Comparison of ENCODE assay signal across 9 cellular contexts in genomic region chr6:62150048-62150663, GRCh38.
A peak's percentile ranks its signal among the peaks of the same experiment; 100 is the strongest.
DNase-seq lines count a peak whose midpoint lies in the region; ATAC-seq and TF ChIP-seq lines count a peak whose summit lies in the region.
"Had no signal": no experiment of that assay in that cellular context is flagged by ENCODE, and none has a peak within 500 bp of the region (broad histone marks: within the 10 kb centered on the region; RNA-seq: fewer than 3 reads in every experiment).

No MANE protein-coding gene starts in this region.

- ATAC-seq in HG02798 (IDR thresholded peaks at IDR 0.05; ENCODE audit: poor library complexity, unreplicated experiment) = peak; percentile 83
- ATAC-seq in HG03097 (IDR thresholded peaks at IDR 0.05; ENCODE audit: low FRiP score, unreplicated experiment) = no peak

- no peaks in the 10 kb centered on the region for H3K36me3 ChIP-seq in adrenal gland (replicated peaks in 1 of 2)
- H3K36me3 ChIP-seq: neutrophil had no signal

- no peak overlapping the region for H3K27ac ChIP-seq in adrenal gland
- H3K27ac ChIP-seq: neutrophil had no signal

- H3K27me3 ChIP-seq in adrenal gland = no peaks in the 10 kb centered on the region
- H3K27me3 ChIP-seq: neutrophil had no signal

- TF ChIP-seq POLR2A in adrenal gland (IDR thresholded peaks at IDR 0.05) = no peak

- DNase-seq in AG08396 (ENCODE audit: low spot score) (peak; percentile 8), GM13976 (ENCODE audit: low spot score) (peak; percentile 10), NCI-H1930 (lab: John Stamatoyannopoulos, UW) (peak; percentile 11 to 32), adrenal gland (peak in 6 of 7 donors; percentile 33 to 65 (median 59)), left kidney (ENCODE audit: low read depth, low spot score) (peak; percentile 70)
- no peak for DNase-seq in activated CD4-positive, alpha-beta T cell treated with anti-CD3 and anti-CD28 coated beads, Interleukin-2, amount 50 U/mL, for 1 hour

- no peak overlapping the region for H3K4me3 ChIP-seq in adrenal gland

- TF ChIP-seq CTCF in GM13976 (IDR thresholded peaks at IDR 0.05; ENCODE audit: borderline replicate concordance, control extremely low read depth, extremely low read depth, insufficient read depth, missing control alignments) (peak; percentile 45), adrenal gland (IDR thresholded peaks at IDR 0.05) (peak; percentile 44 to 83 (median 68))

- no peaks in the 10 kb centered on the region for H3K9me3 ChIP-seq in adrenal gland (replicated peaks in 1 of 3)
- H3K9me3 ChIP-seq: neutrophil had no signal

- peaks cover 0 to 13% of the 10 kb centered on the region in 2 donors for H3K4me1 ChIP-seq in adrenal gland (replicated peaks in 1 of 2)

- in situ Hi-C loops in GM13976 (cut with MboI; ENCODE audit: low sequenced_read_pairs, unreplicated experiment) = no loop called here

- WGBS in adrenal gland, 4 donors = 57 to 64% (median 64%) methylated on average over 3 of the region's 3 CpGs

- intact Hi-C loops in adrenal gland (cut with DNase I) = loop anchor here in 1 of 2 donors (10.0 kb wide), 1 partner anchor 345 kb away; no protein-coding TSS in a partner anchor
